In the genomic region with DNA sequence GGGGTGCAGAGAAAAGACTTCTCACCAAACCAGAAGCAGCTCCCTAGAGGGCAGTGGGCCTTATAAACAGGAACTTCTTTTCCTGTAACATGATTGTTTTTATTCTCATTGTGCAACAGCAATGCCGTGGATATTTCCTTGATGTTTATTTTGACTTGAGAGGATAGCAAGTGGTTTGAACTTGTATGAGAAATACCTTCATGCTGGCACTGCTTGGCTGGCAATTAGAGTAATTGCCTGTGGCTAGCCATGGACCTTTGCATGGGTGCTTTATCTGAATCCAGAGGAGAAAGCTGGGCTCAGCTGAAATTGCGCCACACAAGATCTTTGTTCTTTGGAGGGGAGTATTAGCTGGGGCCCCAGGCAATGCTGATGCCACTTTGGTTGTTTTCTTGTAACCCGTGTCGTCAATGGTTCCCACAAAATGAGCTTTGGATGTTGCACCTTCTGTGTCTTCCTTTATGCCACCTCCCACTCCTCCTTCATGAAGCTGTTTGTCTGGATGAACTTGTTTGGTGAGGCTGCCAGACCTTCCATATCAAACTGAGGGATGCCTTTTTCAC, we compare ENCODE assay signal across 16 cellular contexts. TPM values are rescaled to one million over a fixed set of nuclear protein-coding genes. Genes with fewer than 3 reads are reported as not detected.
DNase-seq lines count a peak whose midpoint lies in the region; ATAC-seq and TF ChIP-seq lines count a peak whose summit lies in the region.
"Had no signal": no experiment of that assay in that cellular context is flagged by ENCODE, and none has a peak within 500 bp of the region (broad histone marks: within the 10 kb centered on the region; RNA-seq: fewer than 3 reads in every experiment).

No MANE protein-coding gene starts in this region.

- intact Hi-C loops in sciatic nerve (cut with DNase I) = no loop called here
- intact Hi-C loops in activated T-helper 1 cell treated with anti-CD3 and anti-CD28 coated beads, Interleukin-12 subunit alpha, Interleukin-12 subunit beta, Interleukin-2, Interleukin-4 antibody, amounts not matched to agents 30 ng/mL and 10 ng/mL and 1 ng/mL, durations not matched to agents 14 hours and 24 hours and 36 hours (cut with micrococcal nuclease) = no loop called here

- peaks cover 2% of the 10 kb centered on the region for H3K36me3 Mint-ChIP-seq in activated T-helper 1 cell treated with anti-CD3 and anti-CD28 coated beads, Interleukin-12 subunit alpha, Interleukin-12 subunit beta, Interleukin-2, Interleukin-4 antibody, amounts not matched to agents 30 ng/mL and 10 ng/mL and 1 ng/mL, durations not matched to agents 14 hours and 24 hours and 36 hours (ENCODE audit: low read depth)

- DNase-seq in DMS53 (lab: John Stamatoyannopoulos, UW) (peak; percentile 15), DMS53 treated with DMSO at 0.1 percent for 48 hours (lab: John Stamatoyannopoulos, UW; ENCODE audit: unreplicated experiment) (no peak), RWPE2 (ENCODE audit: low spot score) (no peak), fibroblast of gingiva (ENCODE audit: low read depth) (peak; percentile 89), sciatic nerve (ENCODE audit: low spot score) (no peak)
- DNase-seq in activated T-helper 1 cell treated with anti-CD3 and anti-CD28 coated beads, Interleukin-12 subunit alpha, Interleukin-12 subunit beta, Interleukin-2, Interleukin-4 antibody, amounts not matched to agents 30 ng/mL and 10 ng/mL and 1 ng/mL, durations not matched to agents 14 hours and 24 hours and 36 hours (ENCODE audit: low spot score) = no peak
- DNase-seq in activated T-cell treated with anti-CD3 and anti-CD28 coated beads, Interleukin-2, amount 50 U/mL, for 1 hour = no peak
- DNase-seq: DMS 273 treated with DMSO at 0.1 percent for 48 hours; foreskin keratinocyte; MG63; stimulated activated CD4-positive, alpha-beta T cell treated with anti-CD3 and anti-CD28 coated beads, Interleukin-2, amount 100 ng/mL, for 48 hours; T-helper 2 cell had no signal

- no peak overlapping the region for H3K4me3 ChIP-seq in RWPE2 (ENCODE audit: severe bottlenecking)
- H3K4me3 ChIP-seq: ascending aorta, MG63 had no signal

- H3K36me3 ChIP-seq in RWPE2 (ENCODE audit: low read depth) = no peaks in the 10 kb centered on the region
- H3K36me3 ChIP-seq: ascending aorta, MG63 had no signal

- H3K4me1 ChIP-seq in RWPE2 (ENCODE audit: insufficient read depth, poor library complexity, severe bottlenecking) = peaks cover 5% of the 10 kb centered on the region
- H3K4me1 ChIP-seq: ascending aorta, foreskin keratinocyte had no signal

- no peak overlapping the region for H3K27ac ChIP-seq in RWPE2 (ENCODE audit: poor library complexity, severe bottlenecking)
- H3K27ac ChIP-seq: 22Rv1, ascending aorta, foreskin keratinocyte had no signal

- no peaks in the 10 kb centered on the region for H3K9me3 ChIP-seq in RWPE2 (ENCODE audit: severe bottlenecking)
- H3K9me3 ChIP-seq: ascending aorta, MG63 had no signal

- H3K27me3 ChIP-seq in RWPE2 (ENCODE audit: insufficient read depth, poor library complexity, severe bottlenecking) = no peaks in the 10 kb centered on the region
- H3K27me3 ChIP-seq: ascending aorta, MG63 had no signal

- no peak overlapping the region for H3K27ac Mint-ChIP-seq in activated T-helper 1 cell treated with anti-CD3 and anti-CD28 coated beads, Interleukin-12 subunit alpha, Interleukin-12 subunit beta, Interleukin-2, Interleukin-4 antibody, amounts not matched to agents 30 ng/mL and 10 ng/mL and 1 ng/mL, durations not matched to agents 14 hours and 24 hours and 36 hours
- H3K27ac Mint-ChIP-seq: stimulated activated naive CD8-positive, alpha-beta T cell treated with anti-CD3 and anti-CD28 coated beads, Interleukin-15, Interleukin-2, amounts not matched to agents 100 ng/mL and 50 ng/mL, for 24 hours had no signal

- H3K4me1 Mint-ChIP-seq in activated T-helper 1 cell treated with anti-CD3 and anti-CD28 coated beads, Interleukin-12 subunit alpha, Interleukin-12 subunit beta, Interleukin-2, Interleukin-4 antibody, amounts not matched to agents 30 ng/mL and 10 ng/mL and 1 ng/mL, durations not matched to agents 14 hours and 24 hours and 36 hours (ENCODE audit: low read depth) = no peaks in the 10 kb centered on the region

- ATAC-seq in RWPE2 (ENCODE audit: low read depth) = peak; percentile 10; the same call in 1 of the 3 replicates
- ATAC-seq in sciatic nerve = peak; percentile 56
- ATAC-seq in GM21515 (IDR thresholded peaks at IDR 0.05; ENCODE audit: unreplicated experiment) = no peak
- ATAC-seq: foreskin keratinocyte had no signal

- H3K4me3 Mint-ChIP-seq in activated T-helper 1 cell treated with anti-CD3 and anti-CD28 coated beads, Interleukin-12 subunit alpha, Interleukin-12 subunit beta, Interleukin-2, Interleukin-4 antibody, amounts not matched to agents 30 ng/mL and 10 ng/mL and 1 ng/mL, durations not matched to agents 14 hours and 24 hours and 36 hours = no peak overlapping the region
- H3K4me3 Mint-ChIP-seq: stimulated activated naive CD8-positive, alpha-beta T cell treated with anti-CD3 and anti-CD28 coated beads, Interleukin-15, Interleukin-2, amounts not matched to agents 100 ng/mL and 50 ng/mL, for 24 hours had no signal

- TF ChIP-seq CTCF in RWPE2 (IDR thresholded peaks at IDR 0.05; ENCODE audit: poor library complexity, severe bottlenecking) = no peak

- H3K27me3 Mint-ChIP-seq in activated T-helper 1 cell treated with anti-CD3 and anti-CD28 coated beads, Interleukin-12 subunit alpha, Interleukin-12 subunit beta, Interleukin-2, Interleukin-4 antibody, amounts not matched to agents 30 ng/mL and 10 ng/mL and 1 ng/mL, durations not matched to agents 14 hours and 24 hours and 36 hours (ENCODE audit: insufficient read depth) = no peaks in the 10 kb centered on the region
- H3K27me3 Mint-ChIP-seq: stimulated activated naive CD8-positive, alpha-beta T cell treated with anti-CD3 and anti-CD28 coated beads, Interleukin-15, Interleukin-2, amounts not matched to agents 100 ng/mL and 50 ng/mL, for 24 hours had no signal

- no peaks in the 10 kb centered on the region for H3K9me3 Mint-ChIP-seq in activated T-helper 1 cell treated with anti-CD3 and anti-CD28 coated beads, Interleukin-12 subunit alpha, Interleukin-12 subunit beta, Interleukin-2, Interleukin-4 antibody, amounts not matched to agents 30 ng/mL and 10 ng/mL and 1 ng/mL, durations not matched to agents 14 hours and 24 hours and 36 hours
- H3K9me3 Mint-ChIP-seq: stimulated activated naive CD8-positive, alpha-beta T cell treated with anti-CD3 and anti-CD28 coated beads, Interleukin-15, Interleukin-2, amounts not matched to agents 100 ng/mL and 50 ng/mL, for 24 hours had no signal

RNA-seq across cellular contexts. Expression of a gene that starts 37.9 kb away (rescaled TPM):
- total RNA-seq in sciatic nerve = 7.6 TPM
- 5.0 and 5.7 TPM in 2 replicates for total RNA-seq in activated T-helper 1 cell treated with anti-CD3 and anti-CD28 coated beads, Interleukin-12 subunit alpha, Interleukin-12 subunit beta, Interleukin-2, Interleukin-4 antibody, amounts not matched to agents 30 ng/mL and 10 ng/mL and 1 ng/mL, durations not matched to agents 14 hours and 24 hours and 36 hours

Comparison
In these comparisons a context has a peak if more than half of its experiments do, and no peak if none do; other contexts are left out.
1. DNase-seq: peak in DMS53 (single experiment) and fibroblast of gingiva (single experiment); none in DMS53 treated with DMSO at 0.1 percent for 48 hours (single experiment), RWPE2 (single experiment), sciatic nerve (single experiment), activated T-helper 1 cell treated with anti-CD3 and anti-CD28 coated beads, Interleukin-12 subunit alpha, Interleukin-12 subunit beta, Interleukin-2, Interleukin-4 antibody, amounts not matched to agents 30 ng/mL and 10 ng/mL and 1 ng/mL, durations not matched to agents 14 hours and 24 hours and 36 hours (single experiment) and activated T-cell treated with anti-CD3 and anti-CD28 coated beads, Interleukin-2, amount 50 U/mL, for 1 hour (single experiment).